ENCODE assay signal across 18 cellular contexts in the genomic region with DNA sequence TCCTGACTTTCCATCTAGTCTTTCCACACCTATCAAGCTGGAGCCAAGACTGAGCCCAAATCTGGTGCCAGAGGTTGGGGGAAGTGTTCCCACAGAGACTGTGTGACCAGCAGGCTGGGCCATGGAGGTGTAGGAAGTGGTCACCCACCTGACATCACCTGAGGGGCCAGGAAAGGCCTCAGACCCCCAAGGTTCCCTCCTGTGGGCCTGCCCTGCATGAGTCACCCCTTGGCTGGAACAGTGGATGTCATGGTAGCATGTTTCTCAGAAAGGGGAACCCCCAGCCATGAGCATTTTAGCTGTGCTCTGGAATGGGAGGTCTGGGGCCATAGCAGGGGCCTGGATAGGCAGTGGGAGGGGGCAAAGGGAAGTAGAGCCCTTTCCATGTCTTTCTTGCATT. TPM values are rescaled to one million over a fixed set of nuclear protein-coding genes. Genes with fewer than 3 reads are reported as not detected.
DNase-seq lines count a peak whose midpoint lies in the region; ATAC-seq and TF ChIP-seq lines count a peak whose summit lies in the region.
"Had no signal": no experiment of that assay in that cellular context is flagged by ENCODE, and none has a peak within 500 bp of the region (broad histone marks: within the 10 kb centered on the region; RNA-seq: fewer than 3 reads in every experiment).

No MANE protein-coding gene starts in this region.

- H3K27ac ChIP-seq in sigmoid colon, result no peak overlapping the region
- H3K27ac ChIP-seq: adrenal gland, gastrocnemius medialis, neural progenitor cell, right lobe of liver, vagina had no signal

- TF ChIP-seq POLR2A in sigmoid colon (IDR thresholded peaks at IDR 0.05), result no peak

- no peaks in the 10 kb centered on the region for H3K9me3 ChIP-seq in sigmoid colon
- H3K9me3 ChIP-seq: adrenal gland, gastrocnemius medialis, right lobe of liver, vagina had no signal

- no peak overlapping the region for H3K4me3 Mint-ChIP-seq in activated naive CD8-positive, alpha-beta T cell treated with anti-CD3 and anti-CD28 coated beads, Interleukin-2, amount 50 U/mL, for 24 hours
- H3K4me3 Mint-ChIP-seq in stimulated activated memory B cell treated with anti-CD40 and anti-IgM and Interleukin-4, amounts not matched to agents 10 μg/mL and 1 μg/mL and 100 μg/mL, for 72 hours, result peak overlapping the region; percentile 19
- H3K4me3 Mint-ChIP-seq: GM23338, neural progenitor cell had no signal

- H3K36me3 ChIP-seq in sigmoid colon, result no peaks in the 10 kb centered on the region
- H3K36me3 ChIP-seq: adrenal gland, gastrocnemius medialis, neural progenitor cell, right lobe of liver, vagina had no signal

- peaks cover 66% of the 10 kb centered on the region for H3K4me1 Mint-ChIP-seq in activated naive CD8-positive, alpha-beta T cell treated with anti-CD3 and anti-CD28 coated beads, Interleukin-2, amount 50 U/mL, for 24 hours
- peaks cover 70% of the 10 kb centered on the region for H3K4me1 Mint-ChIP-seq in stimulated activated memory B cell treated with anti-CD40 and anti-IgM and Interleukin-4, amounts not matched to agents 10 μg/mL and 1 μg/mL and 100 μg/mL, for 72 hours

- H3K9me3 Mint-ChIP-seq in activated naive CD4-positive, alpha-beta T cell treated with anti-CD3 and anti-CD28 coated beads, Interleukin-2, amount 50 U/mL, for 72 hours, result no peaks in the 10 kb centered on the region
- no peaks in the 10 kb centered on the region for H3K9me3 Mint-ChIP-seq in activated naive CD8-positive, alpha-beta T cell treated with anti-CD3 and anti-CD28 coated beads, Interleukin-2, amount 50 U/mL, for 24 hours
- H3K9me3 Mint-ChIP-seq in stimulated activated memory B cell treated with anti-CD40 and anti-IgM and Interleukin-4, amounts not matched to agents 10 μg/mL and 1 μg/mL and 100 μg/mL, for 72 hours, result no peaks in the 10 kb centered on the region

- DNase-seq in activated naive CD4-positive, alpha-beta T cell treated with anti-CD3 and anti-CD28 coated beads, Interleukin-2, amount 50 U/mL, for 72 hours (ENCODE audit: low spot score in 2 of 2), result peak; percentile 53 to 67
- no peak for DNase-seq in activated naive CD4-positive, alpha-beta T cell treated with anti-CD3 and anti-CD28 coated beads, Interleukin-2, amount 50 U/mL, for 16 hours
- peak; percentile 57 for DNase-seq in NCI-H226
- peak; percentile 68 for DNase-seq in activated naive CD8-positive, alpha-beta T cell treated with anti-CD3 and anti-CD28 coated beads, Interleukin-2, amount 50 U/mL, for 24 hours
- DNase-seq in sigmoid colon, result no peak
- no peak for DNase-seq in NCI-H1105 treated with DMSO at 0.1 percent for 48 hours (lab: John Stamatoyannopoulos, UW)
- DNase-seq: adrenal gland, Calu3, gastrocnemius medialis, mesenchymal stem cell, MV-4-11, right lobe of liver had no signal

- H3K4me3 ChIP-seq in sigmoid colon, result no peak overlapping the region
- H3K4me3 ChIP-seq: adrenal gland, gastrocnemius medialis, GM23338, neural progenitor cell, right lobe of liver, vagina had no signal

- H3K4me1 ChIP-seq in sigmoid colon, result peaks cover 0 to 18% (median 10%) of the 10 kb centered on the region in 4 donors
- H3K4me1 ChIP-seq: neural progenitor cell, right lobe of liver had no signal

- TF ChIP-seq CTCF in sigmoid colon (IDR thresholded peaks at IDR 0.05), result no peak

- TF ChIP-seq EP300 in sigmoid colon (IDR thresholded peaks at IDR 0.05), result no peak

- ATAC-seq in activated naive CD4-positive, alpha-beta T cell treated with anti-CD3 and anti-CD28 coated beads, Interleukin-2, amount 50 U/mL, for 72 hours, result peak; percentile 56 to 68
- peak; percentile 79 for ATAC-seq in activated naive CD8-positive, alpha-beta T cell treated with anti-CD3 and anti-CD28 coated beads, Interleukin-2, amount 50 U/mL, for 24 hours
- ATAC-seq in stimulated activated memory B cell treated with anti-CD40 and anti-IgM and Interleukin-4, amounts not matched to agents 10 μg/mL and 1 μg/mL and 100 μg/mL, for 72 hours, result peak; percentile 67
- no peak for ATAC-seq in GM19035 (IDR thresholded peaks at IDR 0.05; ENCODE audit: unreplicated experiment)
- ATAC-seq: gastrocnemius medialis, GM23338, right lobe of liver, Right ventricle myocardium inferior had no signal

- intact Hi-C loops in sigmoid colon (cut with DNase I), result no loop called here

- peaks cover 27% of the 10 kb centered on the region for H3K27me3 Mint-ChIP-seq in activated naive CD8-positive, alpha-beta T cell treated with anti-CD3 and anti-CD28 coated beads, Interleukin-2, amount 50 U/mL, for 24 hours
- H3K27me3 Mint-ChIP-seq in stimulated activated memory B cell treated with anti-CD40 and anti-IgM and Interleukin-4, amounts not matched to agents 10 μg/mL and 1 μg/mL and 100 μg/mL, for 72 hours, result peaks cover 14% of the 10 kb centered on the region

- H3K36me3 Mint-ChIP-seq in activated naive CD4-positive, alpha-beta T cell treated with anti-CD3 and anti-CD28 coated beads, Interleukin-2, amount 50 U/mL, for 72 hours, result peaks cover 0 to 4% of the 10 kb centered on the region in 2 donors
- no peaks in the 10 kb centered on the region for H3K36me3 Mint-ChIP-seq in activated naive CD8-positive, alpha-beta T cell treated with anti-CD3 and anti-CD28 coated beads, Interleukin-2, amount 50 U/mL, for 24 hours (ENCODE audit: low read depth)
- no peaks in the 10 kb centered on the region for H3K36me3 Mint-ChIP-seq in stimulated activated memory B cell treated with anti-CD40 and anti-IgM and Interleukin-4, amounts not matched to agents 10 μg/mL and 1 μg/mL and 100 μg/mL, for 72 hours
- H3K36me3 Mint-ChIP-seq: neural progenitor cell had no signal

- H3K27me3 ChIP-seq in sigmoid colon, result no peaks in the 10 kb centered on the region
- H3K27me3 ChIP-seq: adrenal gland, right lobe of liver, vagina had no signal

- no peak overlapping the region for H3K27ac Mint-ChIP-seq in activated naive CD4-positive, alpha-beta T cell treated with anti-CD3 and anti-CD28 coated beads, Interleukin-2, amount 50 U/mL, for 72 hours
- no peak overlapping the region for H3K27ac Mint-ChIP-seq in activated naive CD8-positive, alpha-beta T cell treated with anti-CD3 and anti-CD28 coated beads, Interleukin-2, amount 50 U/mL, for 24 hours
- H3K27ac Mint-ChIP-seq in stimulated activated memory B cell treated with anti-CD40 and anti-IgM and Interleukin-4, amounts not matched to agents 10 μg/mL and 1 μg/mL and 100 μg/mL, for 72 hours, result peak overlapping the region; percentile 75
- H3K27ac Mint-ChIP-seq: GM23338, neural progenitor cell had no signal

RNA-seq across cellular contexts. Expression of a gene that starts 5.7 kb away (rescaled TPM):
- total RNA-seq in activated naive CD4-positive, alpha-beta T cell treated with anti-CD3 and anti-CD28 coated beads, Interleukin-2, amount 50 U/mL, for 72 hours, result 10 to 100 TPM in 1 of 2 donors, under 1 TPM in 1; 0.84 to 41.5 TPM
- total RNA-seq in sigmoid colon, result 1 to 10 TPM in 1 of 4 donors, under 1 TPM in 3; 0.68 to 1.1 (median 0.77) TPM
- polyA plus RNA-seq in sigmoid colon, result 1 to 10 TPM in 1 of 3 donors, under 1 TPM in 1, not detected in 1; 0.92 to 1.8 TPM
- total RNA-seq: Calu3 had no signal

RNA-seq across cellular contexts. Expression of a gene that starts 38.1 kb away (rescaled TPM):
- 10 to 100 TPM; 30.8 to 50.4 TPM for total RNA-seq in activated naive CD4-positive, alpha-beta T cell treated with anti-CD3 and anti-CD28 coated beads, Interleukin-2, amount 50 U/mL, for 72 hours
- total RNA-seq in sigmoid colon, result 10 to 100 TPM; 23.7 to 31.2 (median 27.4) TPM
- polyA plus RNA-seq in sigmoid colon, result 10 to 100 TPM; 12.7 to 32.6 (median 18.0) TPM

Comparison
In these comparisons a context has a peak if more than half of its experiments do, and no peak if none do; other contexts are left out.
1. DNase-seq: peak in activated naive CD4-positive, alpha-beta T cell treated with anti-CD3 and anti-CD28 coated beads, Interleukin-2, amount 50 U/mL, for 72 hours (2 of 2), NCI-H226 (single experiment) and activated naive CD8-positive, alpha-beta T cell treated with anti-CD3 and anti-CD28 coated beads, Interleukin-2, amount 50 U/mL, for 24 hours (single experiment); none in activated naive CD4-positive, alpha-beta T cell treated with anti-CD3 and anti-CD28 coated beads, Interleukin-2, amount 50 U/mL, for 16 hours (single experiment), sigmoid colon (single experiment) and NCI-H1105 treated with DMSO at 0.1 percent for 48 hours (single experiment).